ENCODE assay signal across 13 cellular contexts in the genomic region with DNA sequence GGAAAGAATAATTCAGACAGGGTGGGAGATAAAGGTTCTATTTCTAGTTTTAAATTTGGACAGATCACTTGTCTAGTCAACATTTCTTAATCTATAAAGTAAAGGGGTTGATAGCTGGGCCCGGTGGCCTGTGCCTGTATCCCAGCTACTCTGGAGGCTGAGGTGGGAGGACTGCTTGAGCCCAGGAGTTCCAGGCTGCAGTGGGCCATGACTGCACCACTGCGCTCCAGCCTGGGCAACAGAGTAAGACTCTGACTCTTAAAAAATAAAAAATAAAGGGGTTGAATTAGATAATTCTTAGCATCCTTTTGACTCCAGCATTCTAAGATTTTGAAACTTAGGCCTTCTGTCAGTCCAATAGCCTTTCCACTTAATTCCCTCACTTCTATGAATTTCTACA. TPM values are rescaled to one million over a fixed set of nuclear protein-coding genes. Genes with fewer than 3 reads are reported as not detected.
DNase-seq lines count a peak whose midpoint lies in the region; ATAC-seq and TF ChIP-seq lines count a peak whose summit lies in the region.
"Had no signal": no experiment of that assay in that cellular context is flagged by ENCODE, and none has a peak within 500 bp of the region (broad histone marks: within the 10 kb centered on the region; RNA-seq: fewer than 3 reads in every experiment).

No MANE protein-coding gene starts in this region.

- no peaks in the 10 kb centered on the region for H3K27me3 Mint-ChIP-seq in stimulated activated naive CD8-positive, alpha-beta T cell treated with anti-CD3 and anti-CD28 coated beads, Interleukin-15, Interleukin-2, amounts not matched to agents 100 ng/mL and 50 ng/mL, for 24 hours
- no peaks in the 10 kb centered on the region for H3K27me3 Mint-ChIP-seq in activated naive CD8-positive, alpha-beta T cell
- H3K27me3 Mint-ChIP-seq in naive B cell: no peaks in the 10 kb centered on the region
- no peaks in the 10 kb centered on the region for H3K27me3 Mint-ChIP-seq in glutamatergic neuron (ENCODE audit: unreplicated experiment)

- no peak overlapping the region for H3K4me3 Mint-ChIP-seq in stimulated activated naive CD8-positive, alpha-beta T cell treated with anti-CD3 and anti-CD28 coated beads, Interleukin-15, Interleukin-2, amounts not matched to agents 100 ng/mL and 50 ng/mL, for 24 hours
- H3K4me3 Mint-ChIP-seq in activated naive CD8-positive, alpha-beta T cell: peak overlapping the region; percentile 54
- H3K4me3 Mint-ChIP-seq in naive B cell: peak overlapping the region in 2 of 8 donors; percentile 9 to 15
- H3K4me3 Mint-ChIP-seq in glutamatergic neuron (ENCODE audit: unreplicated experiment): no peak overlapping the region

- no peaks in the 10 kb centered on the region for H3K9me3 Mint-ChIP-seq in stimulated activated naive CD8-positive, alpha-beta T cell treated with anti-CD3 and anti-CD28 coated beads, Interleukin-15, Interleukin-2, amounts not matched to agents 100 ng/mL and 50 ng/mL, for 24 hours
- no peaks in the 10 kb centered on the region for H3K9me3 Mint-ChIP-seq in activated naive CD8-positive, alpha-beta T cell (ENCODE audit: low read depth)
- H3K9me3 Mint-ChIP-seq in naive B cell (no peaks in the 10 kb centered on the region), glutamatergic neuron (ENCODE audit: unreplicated experiment) (no peaks in the 10 kb centered on the region)

- peaks cover 95% of the 10 kb centered on the region for H3K4me1 Mint-ChIP-seq in stimulated activated naive CD8-positive, alpha-beta T cell treated with anti-CD3 and anti-CD28 coated beads, Interleukin-15, Interleukin-2, amounts not matched to agents 100 ng/mL and 50 ng/mL, for 24 hours (ENCODE audit: low read depth)
- peaks cover 87% of the 10 kb centered on the region for H3K4me1 Mint-ChIP-seq in activated naive CD8-positive, alpha-beta T cell (ENCODE audit: low read depth)
- H3K4me1 Mint-ChIP-seq in naive B cell (peaks cover 49 to 76% (median 70%) of the 10 kb centered on the region in 3 donors), glutamatergic neuron (ENCODE audit: low read depth, unreplicated experiment) (peaks cover 3% of the 10 kb centered on the region)

- peak overlapping the region; percentile 90 for H3K27ac Mint-ChIP-seq in stimulated activated naive CD8-positive, alpha-beta T cell treated with anti-CD3 and anti-CD28 coated beads, Interleukin-15, Interleukin-2, amounts not matched to agents 100 ng/mL and 50 ng/mL, for 24 hours
- peak overlapping the region; percentile 90 for H3K27ac Mint-ChIP-seq in activated naive CD8-positive, alpha-beta T cell
- H3K27ac Mint-ChIP-seq in naive B cell (peak overlapping the region in 5 of 6 donors; percentile 69 to 94 (median 73)), glutamatergic neuron (ENCODE audit: unreplicated experiment) (no peak overlapping the region)

- peaks cover 49% of the 10 kb centered on the region for H3K36me3 Mint-ChIP-seq in stimulated activated naive CD8-positive, alpha-beta T cell treated with anti-CD3 and anti-CD28 coated beads, Interleukin-15, Interleukin-2, amounts not matched to agents 100 ng/mL and 50 ng/mL, for 24 hours (ENCODE audit: low read depth)
- H3K36me3 Mint-ChIP-seq in activated naive CD8-positive, alpha-beta T cell: peaks cover 13% of the 10 kb centered on the region
- H3K36me3 Mint-ChIP-seq in naive B cell: peaks cover 0 to 8% of the 10 kb centered on the region in 2 donors
- no peaks in the 10 kb centered on the region for H3K36me3 Mint-ChIP-seq in glutamatergic neuron (ENCODE audit: unreplicated experiment)

- TF ChIP-seq CTCF in glutamatergic neuron (IDR thresholded peaks at IDR 0.05; ENCODE audit: partially characterized antibody, unreplicated experiment): no peak

- no peak for ATAC-seq in stimulated activated naive CD8-positive, alpha-beta T cell treated with anti-CD3 and anti-CD28 coated beads, Interleukin-15, Interleukin-2, amounts not matched to agents 100 U/mL and 50 U/mL, for 24 hours
- no peak for ATAC-seq in naive B cell (ENCODE audit: low read depth in 2 of 2)

- DNase-seq in stimulated activated naive CD8-positive, alpha-beta T cell treated with anti-CD3 and anti-CD28 coated beads, Interleukin-15, Interleukin-2, amounts not matched to agents 100 U/mL and 50 U/mL, for 24 hours: no peak
- DNase-seq in naive B cell (no peak), NCI-H526 (lab: John Stamatoyannopoulos, UW) (no peak), NOMO-1 treated with DMSO at 0.1 percent for 48 hours (lab: John Stamatoyannopoulos, UW; ENCODE audit: unreplicated experiment) (no peak), glutamatergic neuron (no peak), NCI-H1417 treated with DMSO at 0.1 percent for 48 hours (lab: John Stamatoyannopoulos, UW) (no peak)
- DNase-seq: BE2C; head of caudate nucleus; NCI-H2107; nucleus accumbens; stimulated activated CD4-positive, alpha-beta T cell treated with anti-CD3 and anti-CD28 coated beads, Interleukin-15, amount 100 ng/mL, for 24 hours had no signal

RNA-seq across cellular contexts. Expression of a gene that starts 10.8 kb away (rescaled TPM):
- polyA plus RNA-seq in naive B cell (ENCODE audit: low read depth in 6 of 6): 10 to 100 TPM; 29.5 to 54.9 (median 45.9) TPM
- total RNA-seq in glutamatergic neuron (ENCODE audit: unreplicated experiment): 51.6 TPM

RNA-seq across cellular contexts. Expression of a gene that starts 28.6 kb away (rescaled TPM):
- 100 to 1,000 TPM in 3 of 6 donors, 10 to 100 TPM in 3; 88.0 to 173 (median 99.5) TPM for polyA plus RNA-seq in naive B cell (ENCODE audit: low read depth in 6 of 6)
- 81.8 TPM for total RNA-seq in glutamatergic neuron (ENCODE audit: unreplicated experiment)

RNA-seq across cellular contexts. Expression of a gene that starts 28.8 kb away (rescaled TPM):
- 1 to 10 TPM; 1.3 to 3.8 (median 2.3) TPM for polyA plus RNA-seq in naive B cell (ENCODE audit: low read depth in 6 of 6)
- 12.6 TPM for total RNA-seq in glutamatergic neuron (ENCODE audit: unreplicated experiment)

RNA-seq across cellular contexts. Expression of a gene that starts 43.2 kb away (rescaled TPM):
- polyA plus RNA-seq in naive B cell (ENCODE audit: low read depth in 6 of 6): 10 to 100 TPM in 2 of 6 donors, 1 to 10 TPM in 4; 4.9 to 12.1 (median 8.2) TPM
- 25.8 TPM for total RNA-seq in glutamatergic neuron (ENCODE audit: unreplicated experiment)
